Comparison of ENCODE assay signal across 11 cellular contexts in the genomic region with DNA sequence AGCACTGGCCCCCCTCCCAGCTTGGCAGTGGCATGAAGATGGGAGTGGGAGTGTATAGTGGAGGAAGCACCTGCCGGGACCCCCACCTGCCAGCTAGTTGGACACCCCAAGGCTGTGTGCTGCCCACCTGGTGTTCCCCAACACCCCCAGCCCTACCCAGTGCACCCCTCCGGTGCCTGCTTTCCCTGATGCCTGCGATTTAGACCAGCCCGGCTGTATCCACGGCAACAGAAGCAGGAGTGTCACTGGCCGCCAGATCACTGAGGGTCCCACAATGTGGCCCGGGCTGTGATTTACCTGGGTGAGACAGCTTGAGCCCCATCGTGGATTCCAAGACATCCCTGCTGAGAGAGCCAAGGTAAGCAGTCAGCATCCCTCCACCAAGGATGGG. TPM values are rescaled to one million over a fixed set of nuclear protein-coding genes. Genes with fewer than 3 reads are reported as not detected.
DNase-seq lines count a peak whose midpoint lies in the region; ATAC-seq and TF ChIP-seq lines count a peak whose summit lies in the region.
"Had no signal": no experiment of that assay in that cellular context is flagged by ENCODE, and none has a peak within 500 bp of the region (broad histone marks: within the 10 kb centered on the region; RNA-seq: fewer than 3 reads in every experiment).

No MANE protein-coding gene starts in this region.

- TF ChIP-seq CTCF in RWPE1 (conservative IDR thresholded peaks at IDR 0.05; ENCODE audit: low read depth) (no peak), retinal pigment epithelial cell (conservative IDR thresholded peaks at IDR 0.05; ENCODE audit: low read depth, low read length) (no peak)

- peak overlapping the region; percentile 63 for H3K4me3 ChIP-seq in retinal pigment epithelial cell (ENCODE audit: low read length)

- H3K27ac ChIP-seq in RWPE1, result peak overlapping the region; percentile 13; the same call in 1 of the 2 replicates

- ATAC-seq in GM21367 (IDR thresholded peaks at IDR 0.05; ENCODE audit: unreplicated experiment), result no peak
- ATAC-seq in esophagus mucosa, result no peak
- ATAC-seq in HG03432 (IDR thresholded peaks at IDR 0.05; ENCODE audit: unreplicated experiment), result no peak

- peak; percentile 1 for DNase-seq in EH (ENCODE audit: low read depth)
- DNase-seq in RWPE1 (ENCODE audit: low spot score), result no peak
- peak; percentile 7 for DNase-seq in globus pallidus (ENCODE audit: low spot score)
- no peak for DNase-seq in retinal pigment epithelial cell (ENCODE audit: low read depth)
- DNase-seq in ureter (ENCODE audit: low spot score), result no peak
- DNase-seq: activated T-cell treated with anti-CD3 and anti-CD28 coated beads, Interleukin-2, amount 50 U/mL, for 24 hours; GDM1; NCI-H1694 had no signal

- CTCF ChIA-PET in RWPE1 (lab: Yijun Ruan, JAX), result no interaction called here

- POLR2A ChIA-PET in RWPE1 (lab: Yijun Ruan, JAX; ENCODE audit: low non-redundant PET), result no interaction called here

RNA-seq across cellular contexts. Expression of gene GPR173, which starts 0.5 kb away (rescaled TPM):
- total RNA-seq in esophagus mucosa (0.08 TPM), ureter (7.6 TPM)

RNA-seq across cellular contexts. Expression of gene TSPYL2, which starts 33.0 kb away (rescaled TPM):
- total RNA-seq in esophagus mucosa (2.5 TPM), ureter (74.8 TPM)

RNA-seq across cellular contexts. Expression of gene KANTR, which starts 44.8 kb away (rescaled TPM):
- 6.6 TPM for total RNA-seq in esophagus mucosa
- 34.1 TPM for total RNA-seq in ureter

Comparison
In these comparisons a context has a peak if more than half of its experiments do, and no peak if none do; other contexts are left out.
1. DNase-seq: peak in EH (single experiment) and globus pallidus (single experiment); none in RWPE1 (single experiment), retinal pigment epithelial cell (single experiment) and ureter (single experiment).
2. RNA of gene TSPYL2, which starts 33.0 kb away (total RNA-seq): 74.8 TPM in ureter (single experiment); 2.5 TPM in esophagus mucosa (single experiment); every median in the first group is over 10 times any median in the second.